Comparison of ENCODE assay signal across 8 cellular contexts in genomic region chr6:109093732-109094131, GRCh38. TPM values are rescaled to one million over a fixed set of nuclear protein-coding genes. Genes with fewer than 3 reads are reported as not detected.
DNase-seq lines count a peak whose midpoint lies in the region; ATAC-seq and TF ChIP-seq lines count a peak whose summit lies in the region.

No MANE protein-coding gene starts in this region.

- peaks cover 6% of the 10 kb centered on the region; the same call in 1 of the 2 replicates for H4K20me1 ChIP-seq in BLaER1

- no peak for TF ChIP-seq POLR2A in thyroid gland (IDR thresholded peaks at IDR 0.05)

- H3K4me1 Mint-ChIP-seq in IgD-negative memory B cell: peaks cover 34 to 46% (median 40%) of the 10 kb centered on the region in 3 donors

- 0 to 1% methylated on average over 9 of the region's 9 CpGs for WGBS in thyroid gland, 2 donors

- no peaks in the 10 kb centered on the region for H3K36me3 Mint-ChIP-seq in IgD-negative memory B cell

- H3K27me3 Mint-ChIP-seq in IgD-negative memory B cell: peaks cover 2% of the 10 kb centered on the region

- peak overlapping the region; percentile 87 for H3K4me3 ChIP-seq in BLaER1
- H3K4me3 ChIP-seq in left lung: peak overlapping the region; percentile 69 to 70
- H3K4me3 ChIP-seq in thyroid gland (replicated peaks in 1 of 3): peak overlapping the region; percentile 50 to 80 (median 64)

- H3K36me3 ChIP-seq in BLaER1: no peaks in the 10 kb centered on the region
- H3K36me3 ChIP-seq in left lung: no peaks in the 10 kb centered on the region
- H3K36me3 ChIP-seq in thyroid gland: no peaks in the 10 kb centered on the region

- peak overlapping the region; percentile 95 for H3K4me2 ChIP-seq in BLaER1

- H3K27ac ChIP-seq in BLaER1 (peak overlapping the region; percentile 27; the same call in 1 of the 2 replicates), left lung (peak overlapping the region; percentile 97 to 99), thyroid gland (peak overlapping the region in 2 of 3 donors; percentile 98 to 99)

- H3K4me1 ChIP-seq in BLaER1 (peaks cover 39% of the 10 kb centered on the region), left lung (peaks cover 0 to 54% of the 10 kb centered on the region in 2 donors), thyroid gland (peaks cover 20 to 23% of the 10 kb centered on the region in 2 donors)

- no peaks in the 10 kb centered on the region for H3K9me3 Mint-ChIP-seq in IgD-negative memory B cell

- peak overlapping the region; percentile 84 to 96 (median 95) for H3K27ac Mint-ChIP-seq in IgD-negative memory B cell

- intact Hi-C loops in left lung (cut with DNase I) (no loop called here), thyroid gland (cut with DNase I) (loop anchor here (10.0 kb wide), 1 partner anchor 539 kb away; no protein-coding TSS in a partner anchor)

- peak overlapping the region; percentile 93 to 98 (median 94) for H3K4me3 Mint-ChIP-seq in IgD-negative memory B cell

- H3K27me3 ChIP-seq in BLaER1: no peaks in the 10 kb centered on the region
- H3K27me3 ChIP-seq in left lung: no peaks in the 10 kb centered on the region
- no peaks in the 10 kb centered on the region for H3K27me3 ChIP-seq in thyroid gland

- ATAC-seq in left lung (no peak), HG03439 (IDR thresholded peaks at IDR 0.05; ENCODE audit: unreplicated experiment) (no peak), GM21515 (IDR thresholded peaks at IDR 0.05; ENCODE audit: unreplicated experiment) (no peak)

- peak overlapping the region; percentile 92 for H3K9ac ChIP-seq in BLaER1

- peak; percentile 18 for DNase-seq in astrocyte of the hippocampus (ENCODE audit: low read depth, low spot score)
- DNase-seq in left lung: no peak
- no peak for DNase-seq in thyroid gland
- DNase-seq in activated CD4-positive, alpha-beta T cell treated with anti-CD3 and anti-CD28 coated beads for 4 hours: no peak

- no peaks in the 10 kb centered on the region for H3K9me3 ChIP-seq in BLaER1
- no peaks in the 10 kb centered on the region for H3K9me3 ChIP-seq in left lung
- no peaks in the 10 kb centered on the region for H3K9me3 ChIP-seq in thyroid gland

- TF ChIP-seq CTCF in left lung (IDR thresholded peaks at IDR 0.05): no peak
- no peak for TF ChIP-seq CTCF in thyroid gland (IDR thresholded peaks at IDR 0.05)

RNA-seq across cellular contexts. Expression of gene SESN1, which starts 0.9 kb away (rescaled TPM):
- polyA plus RNA-seq in IgD-negative memory B cell: 11.1 TPM
- total RNA-seq in left lung (10 to 100 TPM; 20.5 to 52.1 TPM), thyroid gland (10 to 100 TPM; 43.8 to 68.1 (median 58.1) TPM)

RNA-seq across cellular contexts. Expression of gene CEP57L1, which starts 1.6 kb away (rescaled TPM):
- polyA plus RNA-seq in IgD-negative memory B cell: 4.9 TPM
- total RNA-seq in left lung (10 to 100 TPM; 11.3 to 12.6 TPM), thyroid gland (10 to 100 TPM; 15.0 to 27.7 (median 19.5) TPM)

Comparison
In these comparisons a context has a peak if more than half of its experiments do, and no peak if none do; other contexts are left out.
1. H3K27ac ChIP-seq: peak in every context shown above with its lines; median percentile 98 in thyroid gland; 98 in left lung; 27 in BLaER1.